Comparison of ENCODE assay signal across 8 cellular contexts in the genomic region with DNA sequence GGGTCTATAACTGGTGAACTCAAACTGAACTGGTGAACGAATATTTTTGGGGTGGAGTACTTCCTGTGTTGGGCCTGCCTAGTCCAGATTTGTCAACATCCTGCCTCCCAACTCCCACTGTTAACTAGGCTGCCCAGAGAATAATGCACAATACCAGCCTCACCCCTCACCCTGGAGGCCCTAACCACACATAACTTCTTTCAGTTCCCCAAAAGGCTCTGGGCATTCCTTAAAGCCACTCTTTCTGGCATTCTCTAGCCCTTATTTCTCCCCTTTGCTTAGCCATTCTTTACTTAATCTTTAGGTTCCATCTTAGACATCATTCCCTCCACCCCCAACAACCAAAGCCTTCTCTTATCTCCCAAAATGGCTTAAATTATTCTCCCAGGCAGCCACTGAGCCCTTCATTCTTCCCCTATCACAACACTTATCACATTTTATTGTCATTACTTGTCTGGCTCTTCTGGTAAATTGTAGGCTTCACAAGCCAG. TPM values are rescaled to one million over a fixed set of nuclear protein-coding genes. Genes with fewer than 3 reads are reported as not detected.
DNase-seq lines count a peak whose midpoint lies in the region; ATAC-seq and TF ChIP-seq lines count a peak whose summit lies in the region.

No MANE protein-coding gene starts in this region.

- H3K27me3 ChIP-seq in mesendoderm (ENCODE audit: insufficient read depth, low read length, poor library complexity) (no peaks in the 10 kb centered on the region), BE2C (no peaks in the 10 kb centered on the region)

- DNase-seq in Jurkat, Clone E6-1 (ENCODE audit: low read depth, low spot score) = peak; percentile 24
- DNase-seq in activated naive CD8-positive, alpha-beta T cell treated with anti-CD3 and anti-CD28 coated beads, Interleukin-2, amount 10 ng/mL, durations not matched to agents 7 days and 5 days = no peak
- peak; percentile 77 for DNase-seq in mesendoderm
- no peak for DNase-seq in stimulated activated CD4-positive, alpha-beta T cell treated with anti-CD3 and anti-CD28 coated beads, Interleukin-2, amount 100 ng/mL, for 48 hours
- no peak for DNase-seq in BE2C
- DNase-seq in NCI-H1930 (lab: John Stamatoyannopoulos, UW) = no peak

- H3K4me2 ChIP-seq in mesendoderm (ENCODE audit: low read length) = no peak overlapping the region

- H3K9me3 Mint-ChIP-seq in activated naive CD8-positive, alpha-beta T cell treated with anti-CD3 and anti-CD28 coated beads, Interleukin-2, amount 10 ng/mL, durations not matched to agents 7 days and 5 days = no peaks in the 10 kb centered on the region

- H2BK15ac ChIP-seq in mesendoderm (replicated peaks; ENCODE audit: low read depth) = no peak overlapping the region

- H3K79me2 ChIP-seq in mesendoderm (ENCODE audit: control insufficient read depth, insufficient read depth, low read length) = no peaks in the 10 kb centered on the region

- no peaks in the 10 kb centered on the region for H3K79me1 ChIP-seq in mesendoderm (ENCODE audit: low read length)

- no peaks in the 10 kb centered on the region for H3K27me3 Mint-ChIP-seq in activated naive CD8-positive, alpha-beta T cell treated with anti-CD3 and anti-CD28 coated beads, Interleukin-2, amount 10 ng/mL, durations not matched to agents 7 days and 5 days

- POLR2A ChIA-PET in activated naive CD8-positive, alpha-beta T cell treated with anti-CD3 and anti-CD28 coated beads, Interleukin-2, amount 10 ng/mL, durations not matched to agents 7 days and 5 days (lab: Charles Lee) = interaction anchor here (1.0 to 4.8 kb wide), 5 partner anchors 9 to 24 kb away, joined by 3 to 35 read pairs (median 7); partner anchors contain the start of gene SEC11A

- H3K56ac ChIP-seq in mesendoderm (ENCODE audit: low read length) = peak overlapping the region; percentile 80

- peak overlapping the region; percentile 7 for H3K4me3 Mint-ChIP-seq in activated naive CD8-positive, alpha-beta T cell treated with anti-CD3 and anti-CD28 coated beads, Interleukin-2, amount 10 ng/mL, durations not matched to agents 7 days and 5 days

- no CpG with 5 or more reads among the region's 1 CpG for WGBS in mesendoderm (ENCODE audit: extremely low coverage, insufficient coverage, low lambda C conversion rate)

- no peak overlapping the region for H4K8ac ChIP-seq in mesendoderm (ENCODE audit: low read depth, low read length)

- H3K36me3 ChIP-seq in mesendoderm (ENCODE audit: control insufficient read depth, insufficient read depth, low read length) (no peaks in the 10 kb centered on the region), BE2C (no peaks in the 10 kb centered on the region)

- no peak for TF ChIP-seq CTCF in BE2C (IDR thresholded peaks at IDR 0.05; ENCODE audit: low read depth, low read length)

- peak overlapping the region; percentile 87 for H3K27ac ChIP-seq in mesendoderm (ENCODE audit: low read depth, low read length)

- no peak overlapping the region for H3K9ac ChIP-seq in mesendoderm (ENCODE audit: low read length)

- peak overlapping the region; percentile 84 for H3K27ac Mint-ChIP-seq in activated naive CD8-positive, alpha-beta T cell treated with anti-CD3 and anti-CD28 coated beads, Interleukin-2, amount 10 ng/mL, durations not matched to agents 7 days and 5 days

- H3K23ac ChIP-seq in mesendoderm (ENCODE audit: low read length) = no peak overlapping the region

- no peak overlapping the region for H3K4me3 ChIP-seq in Jurkat, Clone E6-1 (ENCODE audit: low read length)
- H3K4me3 ChIP-seq in mesendoderm (ENCODE audit: low read length) = no peak overlapping the region
- H3K4me3 ChIP-seq in BE2C (ENCODE audit: low read depth, low read length) = no peak overlapping the region

- H3K4me1 ChIP-seq in mesendoderm (ENCODE audit: control insufficient read depth, low read depth, low read length) = peaks cover 4% of the 10 kb centered on the region
- H3K4me1 ChIP-seq in BE2C = no peaks in the 10 kb centered on the region

- ATAC-seq in GM18868 (IDR thresholded peaks at IDR 0.05; ENCODE audit: unreplicated experiment) = peak; percentile 85
- ATAC-seq in activated naive CD8-positive, alpha-beta T cell treated with anti-CD3 and anti-CD28 coated beads, Interleukin-2, amount 10 ng/mL, durations not matched to agents 7 days and 5 days (ENCODE audit: low read depth) = peak; percentile 71
- no peak for ATAC-seq in GM19467 (IDR thresholded peaks at IDR 0.05; ENCODE audit: unreplicated experiment)

- H2BK120ac ChIP-seq in mesendoderm (ENCODE audit: low read depth, low read length) = peak overlapping the region; percentile 88

- no peaks in the 10 kb centered on the region for H3K9me3 ChIP-seq in BE2C

- H2BK5ac ChIP-seq in mesendoderm (ENCODE audit: low read length) = peak overlapping the region; percentile 85

- peak overlapping the region; percentile 51 for H3K18ac ChIP-seq in mesendoderm (ENCODE audit: low read length)

- peak overlapping the region; percentile 51 for H2AK5ac ChIP-seq in mesendoderm (ENCODE audit: low read length)

- no peak overlapping the region for H4K5ac ChIP-seq in mesendoderm (ENCODE audit: low read length)

- no peak overlapping the region for H3K4ac ChIP-seq in mesendoderm (ENCODE audit: low read depth, low read length)

- H3K4me1 Mint-ChIP-seq in activated naive CD8-positive, alpha-beta T cell treated with anti-CD3 and anti-CD28 coated beads, Interleukin-2, amount 10 ng/mL, durations not matched to agents 7 days and 5 days = peaks cover 25% of the 10 kb centered on the region

- peaks cover 2% of the 10 kb centered on the region for H3K36me3 Mint-ChIP-seq in activated naive CD8-positive, alpha-beta T cell treated with anti-CD3 and anti-CD28 coated beads, Interleukin-2, amount 10 ng/mL, durations not matched to agents 7 days and 5 days

RNA-seq across cellular contexts. Expression of gene SEC11A, which starts 9.1 kb away (rescaled TPM):
- polyA plus RNA-seq in Jurkat, Clone E6-1 (2012; ENCODE audit: insufficient read depth, insufficient read length) = 109 TPM
- total RNA-seq in activated naive CD8-positive, alpha-beta T cell treated with anti-CD3 and anti-CD28 coated beads, Interleukin-2, amount 10 ng/mL, durations not matched to agents 7 days and 5 days = 10 to 100 TPM; 97.1 to 99.1 TPM
- 222 TPM for polyA plus RNA-seq in mesendoderm (2013, experiment 1 of 2)
- polyA plus RNA-seq in mesendoderm (2013, experiment 2 of 2) = 222 TPM
- 121 TPM for polyA plus RNA-seq in BE2C (2012; ENCODE audit: insufficient read depth, insufficient read length, low read depth)

RNA-seq across cellular contexts. Expression of gene ZNF592, which starts 23.3 kb away (rescaled TPM):
- polyA plus RNA-seq in Jurkat, Clone E6-1 (2012; ENCODE audit: insufficient read depth, insufficient read length) = 19.8 TPM
- total RNA-seq in activated naive CD8-positive, alpha-beta T cell treated with anti-CD3 and anti-CD28 coated beads, Interleukin-2, amount 10 ng/mL, durations not matched to agents 7 days and 5 days = 10 to 100 TPM; 35.6 TPM
- 22.7 TPM for polyA plus RNA-seq in mesendoderm (2013, experiment 1 of 2)
- 22.5 TPM for polyA plus RNA-seq in mesendoderm (2013, experiment 2 of 2)
- 24.2 TPM for polyA plus RNA-seq in BE2C (2012; ENCODE audit: insufficient read depth, insufficient read length, low read depth)

Comparison
In these comparisons a context has a peak if more than half of its experiments do, and no peak if none do; other contexts are left out.
1. DNase-seq: peak in Jurkat, Clone E6-1 (single experiment) and mesendoderm (single experiment); none in activated naive CD8-positive, alpha-beta T cell treated with anti-CD3 and anti-CD28 coated beads, Interleukin-2, amount 10 ng/mL, durations not matched to agents 7 days and 5 days (single experiment), stimulated activated CD4-positive, alpha-beta T cell treated with anti-CD3 and anti-CD28 coated beads, Interleukin-2, amount 100 ng/mL, for 48 hours (0 of 2), BE2C (single experiment) and NCI-H1930 (0 of 2).